12 cellular contexts compared by ENCODE assay signal in the genomic region with DNA sequence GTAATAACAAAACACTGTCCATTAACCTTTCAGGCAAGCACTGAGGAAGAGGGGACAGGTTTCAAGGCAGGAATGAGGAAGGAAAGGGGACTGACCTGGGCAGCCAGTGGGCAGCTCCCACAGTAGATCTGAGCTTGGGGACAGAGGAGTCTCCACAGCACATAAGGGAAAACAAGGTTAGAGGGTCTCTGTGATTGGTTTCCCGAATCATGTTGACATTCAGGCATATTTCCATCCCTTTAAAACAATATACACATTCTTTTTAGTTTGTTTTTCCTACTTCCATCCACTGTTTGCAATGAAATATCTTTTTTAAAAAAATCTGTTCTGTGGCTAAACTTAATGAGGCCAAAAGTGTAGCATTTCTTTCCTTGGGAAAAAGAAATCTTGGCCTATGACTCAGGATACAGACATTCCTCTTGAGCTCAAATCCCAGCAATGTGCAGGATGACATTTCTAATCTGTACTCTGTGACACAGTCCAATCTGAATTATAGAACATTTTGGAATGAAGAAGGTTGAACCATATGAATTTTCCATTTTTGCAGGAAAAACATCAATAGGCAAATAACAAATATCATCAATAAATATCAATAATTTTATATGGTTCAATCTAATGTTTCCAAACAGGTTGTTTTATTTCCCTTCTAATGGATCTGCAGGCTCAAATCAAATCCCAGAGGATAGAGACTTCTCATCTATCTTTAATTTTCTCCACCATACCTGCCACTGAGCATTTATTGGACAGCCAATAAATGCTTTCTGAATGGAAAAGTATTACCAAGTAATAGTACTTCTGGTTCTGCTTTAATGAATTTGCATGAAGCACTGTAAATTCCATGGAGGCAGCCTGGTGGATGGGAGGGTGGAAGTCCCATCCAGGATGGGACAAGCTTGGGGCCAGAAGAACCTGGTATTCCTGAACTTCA. TPM values are rescaled to one million over a fixed set of nuclear protein-coding genes. Genes with fewer than 3 reads are reported as not detected.
A peak's percentile ranks its signal among the peaks of the same experiment; 100 is the strongest.
DNase-seq lines count a peak whose midpoint lies in the region; ATAC-seq and TF ChIP-seq lines count a peak whose summit lies in the region.
"Had no signal": no experiment of that assay in that cellular context is flagged by ENCODE, and none has a peak within 500 bp of the region (broad histone marks: within the 10 kb centered on the region; RNA-seq: fewer than 3 reads in every experiment).

No MANE protein-coding gene starts in this region.

- in situ Hi-C loops in ACHN (cut with HindIII; ENCODE audit: low pct_ligation_motif_present, low pct_unique_long_range_greater_than_20kb, low sequenced_read_pairs) = no loop called here

- TF ChIP-seq EP300 in esophagus muscularis mucosa (IDR thresholded peaks at IDR 0.05) = no peak

- H3K4me3 ChIP-seq in esophagus muscularis mucosa (no peak overlapping the region), SJCRH30 (no peak overlapping the region)
- H3K4me3 ChIP-seq: dorsolateral prefrontal cortex had no signal

- no peaks in the 10 kb centered on the region for H3K9me3 ChIP-seq in esophagus muscularis mucosa
- H3K9me3 ChIP-seq in SJCRH30 (replicated peaks) = no peaks in the 10 kb centered on the region

- TF ChIP-seq CTCF in esophagus muscularis mucosa (IDR thresholded peaks at IDR 0.05) = no peak
- no peak for TF ChIP-seq CTCF in omental fat pad (IDR thresholded peaks at IDR 0.05)

- H3K36me3 ChIP-seq in esophagus muscularis mucosa (peaks cover 0 to 20% (median 4%) of the 10 kb centered on the region in 4 donors), SJCRH30 (peaks cover 26% of the 10 kb centered on the region)

- ATAC-seq in omental fat pad (ENCODE audit: low FRiP score) = peak; percentile 46
- ATAC-seq in GM18868 (IDR thresholded peaks at IDR 0.05; ENCODE audit: unreplicated experiment) = no peak

- intact Hi-C loops in esophagus muscularis mucosa (cut with DNase I) = no loop called here

- H3K27me3 ChIP-seq in esophagus muscularis mucosa = no peaks in the 10 kb centered on the region
- no peaks in the 10 kb centered on the region for H3K27me3 ChIP-seq in SJCRH30
- H3K27me3 ChIP-seq: dorsolateral prefrontal cortex had no signal

- TF ChIP-seq POLR2A in esophagus muscularis mucosa (IDR thresholded peaks at IDR 0.05; ENCODE audit: low read depth) = no peak

- H3K4me1 ChIP-seq in esophagus muscularis mucosa (peaks cover 73 to 90% (median 89%) of the 10 kb centered on the region in 4 donors), SJCRH30 (peaks cover 34% of the 10 kb centered on the region)

- 63% methylated on average over 1 of the region's 1 CpG for WGBS in esophagus muscularis mucosa

- H3K27ac ChIP-seq in esophagus muscularis mucosa (replicated peaks in 1 of 4) (peak overlapping the region; percentile 63 to 75 (median 64)), SJCRH30 (no peak overlapping the region)

- DNase-seq in ACHN = peak; percentile 79
- DNase-seq in NCI-H226 = peak; percentile 72
- DNase-seq in esophagus muscularis mucosa (ENCODE audit: extremely low spot score) = no peak
- no peak for DNase-seq in omental fat pad (ENCODE audit: low spot score)
- DNase-seq in SJCRH30 = no peak
- DNase-seq in NCI-H1436 (lab: John Stamatoyannopoulos, UW) = no peak
- no peak for DNase-seq in iPS-NIHi11 (ENCODE audit: low spot score)
- DNase-seq: activated CD8-positive, alpha-beta memory T cell treated with anti-CD3 and anti-CD28 coated beads, Interleukin-2, amount 50 U/mL, for 4 hours; CD4-positive, alpha-beta T cell; dorsolateral prefrontal cortex; NCI-H2107 had no signal

RNA-seq across cellular contexts. Expression of a gene that starts 54.1 kb away (rescaled TPM):
- 100 to 1,000 TPM; 114 to 284 (median 188) TPM for total RNA-seq in esophagus muscularis mucosa
- total RNA-seq in omental fat pad = 100 to 1,000 TPM; 155 to 452 (median 234) TPM
- 85.3 and 105 TPM in 2 replicates for total RNA-seq in SJCRH30 (2014; rRNA removed; shearing (Covaris generic))

Comparison
In these comparisons a context has a peak if more than half of its experiments do, and no peak if none do; other contexts are left out.
1. DNase-seq: peak in ACHN (single experiment) and NCI-H226 (single experiment); none in esophagus muscularis mucosa (single experiment), omental fat pad (single experiment), SJCRH30 (0 of 2), NCI-H1436 (single experiment) and iPS-NIHi11 (single experiment).